ENCODE assay signal across 8 cellular contexts in genomic region chr15:69735126-69735525, GRCh38.
DNase-seq lines count a peak whose midpoint lies in the region; ATAC-seq and TF ChIP-seq lines count a peak whose summit lies in the region.
"Had no signal": no experiment of that assay in that cellular context is flagged by ENCODE, and none has a peak within 500 bp of the region (broad histone marks: within the 10 kb centered on the region; RNA-seq: fewer than 3 reads in every experiment).

No MANE protein-coding gene starts in this region.

- peak; percentile 44 for DNase-seq in NT2/D1 (ENCODE audit: low read depth, low spot score)
- DNase-seq in cardiac fibroblast (ENCODE audit: low read depth in 2 of 2) = peak; percentile 27 to 73
- DNase-seq in kidney tubule cell (ENCODE audit: low spot score) = peak; percentile 26
- DNase-seq in skeletal muscle cell (ENCODE audit: low read depth) = peak; percentile 15
- DNase-seq in GOT3 (lab: John Stamatoyannopoulos, UW) = no peak
- DNase-seq: COR-L47 had no signal

- no peaks in the 10 kb centered on the region for H3K27me3 ChIP-seq in NT2/D1 (ENCODE audit: insufficient read depth, insufficient read length)

- peaks cover 9% of the 10 kb centered on the region for H3K4me1 ChIP-seq in NT2/D1 (ENCODE audit: insufficient read depth, insufficient read length)

- H3K9me3 ChIP-seq in NT2/D1 (ENCODE audit: insufficient read depth, low read length) = 0 out of 2 replicates have a peak, but pooled peaks cover 4% of the 10 kb centered on the region

- no peaks in the 10 kb centered on the region for H3K36me3 ChIP-seq in NT2/D1 (ENCODE audit: insufficient read depth, insufficient read length, low read length)

- no peak overlapping the region for H3K9ac ChIP-seq in NT2/D1 (ENCODE audit: insufficient read length, low read depth)

- H3K4me3 ChIP-seq in NT2/D1 (ENCODE audit: insufficient read length, low read depth) = no peak overlapping the region
- H3K4me3 ChIP-seq in cardiac fibroblast (replicated peaks in 1 of 2; ENCODE audit: low read depth in 2 of 2, low read length in 2 of 2) = no peak overlapping the region
- H3K4me3 ChIP-seq in skeletal muscle cell (ENCODE audit: low read depth, low read length) = no peak overlapping the region

- TF ChIP-seq CTCF in cardiac fibroblast (IDR thresholded peaks at IDR 0.05; ENCODE audit: low read depth, low read length) = no peak

- ATAC-seq in GM21717 (IDR thresholded peaks at IDR 0.05; ENCODE audit: unreplicated experiment) = no peak
- ATAC-seq in GM19023 (IDR thresholded peaks at IDR 0.05; ENCODE audit: unreplicated experiment) = no peak
